In the genomic region with DNA sequence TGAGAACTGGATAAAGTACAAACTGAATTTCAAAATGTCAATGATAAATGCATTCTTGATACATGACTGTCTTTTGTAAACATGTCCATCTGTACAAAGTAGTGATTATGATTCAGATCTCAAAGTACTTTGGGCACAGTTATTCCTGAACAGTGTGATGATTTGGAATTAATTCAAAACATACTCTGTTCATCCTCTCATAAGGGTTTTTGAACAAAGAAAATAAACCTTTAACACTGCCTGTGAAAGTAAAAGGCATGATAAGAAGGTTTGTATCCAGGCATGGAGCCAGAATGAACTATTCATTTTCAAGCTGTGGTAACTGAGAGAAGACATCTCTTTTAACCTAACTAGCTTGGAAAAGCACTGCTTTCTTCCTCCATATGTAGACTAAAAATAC, we compare ENCODE assay signal across 12 cellular contexts. TPM values are rescaled to one million over a fixed set of nuclear protein-coding genes. Genes with fewer than 3 reads are reported as not detected.
DNase-seq lines count a peak whose midpoint lies in the region; ATAC-seq and TF ChIP-seq lines count a peak whose summit lies in the region.
"Had no signal": no experiment of that assay in that cellular context is flagged by ENCODE, and none has a peak within 500 bp of the region (broad histone marks: within the 10 kb centered on the region; RNA-seq: fewer than 3 reads in every experiment).

No MANE protein-coding gene starts in this region.

- BruUV-seq in MCF 10A (replicated peaks; lab: Mats Ljungman, UMichigan) = no TSS peak

- no peaks in the 10 kb centered on the region for H3K36me3 Mint-ChIP-seq in MCF 10A (ENCODE audit: insufficient read depth, unreplicated experiment)
- H3K36me3 Mint-ChIP-seq in type B pancreatic cell = no peaks in the 10 kb centered on the region
- H3K36me3 Mint-ChIP-seq in immature natural killer cell = no peaks in the 10 kb centered on the region

- H3K27ac Mint-ChIP-seq in MCF 10A (ENCODE audit: low read depth, unreplicated experiment) = no peak overlapping the region
- no peak overlapping the region for H3K27ac Mint-ChIP-seq in type B pancreatic cell
- H3K27ac Mint-ChIP-seq in immature natural killer cell = no peak overlapping the region
- H3K27ac Mint-ChIP-seq: activated naive CD4-positive, alpha-beta T cell treated with anti-CD3 and anti-CD28 coated beads for 36 hours had no signal

- peak; percentile 56 for DNase-seq in MCF 10A (ENCODE audit: unreplicated experiment)
- DNase-seq in breast epithelium (ENCODE audit: low spot score in 2 of 2) = no peak
- DNase-seq in cardiac fibroblast (ENCODE audit: low read depth in 2 of 2) = peak; percentile 71
- no peak for DNase-seq in lung (ENCODE audit: low spot score)
- DNase-seq in type B pancreatic cell (ENCODE audit: extremely low spot score, unreplicated experiment) = no peak
- DNase-seq in NCI-H1694 (lab: John Stamatoyannopoulos, UW) = no peak
- DNase-seq in immature natural killer cell = no peak
- DNase-seq in GM10266 (ENCODE audit: extremely low spot score) = no peak
- DNase-seq: activated naive CD4-positive, alpha-beta T cell treated with anti-CD3 and anti-CD28 coated beads for 36 hours; trophoblast cell had no signal

- H3K9me3 Mint-ChIP-seq in MCF 10A (ENCODE audit: unreplicated experiment) = no peaks in the 10 kb centered on the region
- no peaks in the 10 kb centered on the region for H3K9me3 Mint-ChIP-seq in type B pancreatic cell
- no peaks in the 10 kb centered on the region for H3K9me3 Mint-ChIP-seq in immature natural killer cell
- H3K9me3 Mint-ChIP-seq: activated naive CD4-positive, alpha-beta T cell treated with anti-CD3 and anti-CD28 coated beads for 36 hours had no signal

- no peak overlapping the region for H3K4me3 ChIP-seq in breast epithelium
- H3K4me3 ChIP-seq in cardiac fibroblast (replicated peaks in 1 of 2; ENCODE audit: low read depth in 2 of 2, low read length in 2 of 2) = peak overlapping the region in 1 of 2 donors; percentile 7
- H3K4me3 ChIP-seq in lung = no peak overlapping the region

- H3K4me1 ChIP-seq in breast epithelium = no peaks in the 10 kb centered on the region
- H3K4me1 ChIP-seq in lung (ENCODE audit: control insufficient read depth in 2 of 2, insufficient read depth in 2 of 2, low read length in 2 of 2) = no peaks in the 10 kb centered on the region

- H3K36me3 ChIP-seq in breast epithelium = no peaks in the 10 kb centered on the region
- H3K36me3 ChIP-seq in lung (ENCODE audit: control insufficient read depth in 2 of 2, insufficient read depth in 2 of 2, low read length in 2 of 2) = no peaks in the 10 kb centered on the region
- H3K36me3 ChIP-seq: heart right ventricle had no signal

- no peak for TF ChIP-seq POLR2A in breast epithelium (IDR thresholded peaks at IDR 0.05)

- H3K27ac ChIP-seq in breast epithelium = no peak overlapping the region
- H3K27ac ChIP-seq in lung (ENCODE audit: low read depth in 1 of 2, low read length in 1 of 2) = no peak overlapping the region

- ATAC-seq in lung (ENCODE audit: insufficient read depth, low FRiP score) = peak; percentile 47
- ATAC-seq: sciatic nerve had no signal

- H3K27me3 ChIP-seq in breast epithelium (peaks cover 0 to 26% of the 10 kb centered on the region in 2 donors), lung (ENCODE audit: control insufficient read depth, insufficient read depth) (no peaks in the 10 kb centered on the region)

- TF ChIP-seq CTCF in MCF 10A (IDR thresholded peaks at IDR 0.05; ENCODE audit: unreplicated experiment) = no peak
- no peak for TF ChIP-seq CTCF in breast epithelium (IDR thresholded peaks at IDR 0.05)
- TF ChIP-seq CTCF in cardiac fibroblast (IDR thresholded peaks at IDR 0.05; ENCODE audit: low read depth, low read length) = no peak
- TF ChIP-seq CTCF in lung (IDR thresholded peaks at IDR 0.05; ENCODE audit: control extremely low read depth, extremely low read depth) = no peak
- no peak for TF ChIP-seq CTCF in type B pancreatic cell (conservative IDR thresholded peaks at IDR 0.05)
- no peak for TF ChIP-seq CTCF in GM10266 (IDR thresholded peaks at IDR 0.05; ENCODE audit: control insufficient read depth, insufficient read depth, low read depth, missing control alignments)

- POLR2A ChIA-PET in MCF 10A (lab: Yijun Ruan, JAX) = interaction anchor here (0.9 kb wide), 1 partner anchor 174 kb away, joined by 3 read pairs; no protein-coding TSS in a partner anchor

- intact Hi-C loops in MCF 10A (cut with micrococcal nuclease) = loop anchor here (1.0 kb wide), 2 partner anchors 56 to 148 kb away; no protein-coding TSS in a partner anchor
- intact Hi-C loops in breast epithelium (cut with DNase I; ENCODE audit: low total_unique reads) = no loop called here

- H3K4me1 Mint-ChIP-seq in MCF 10A (ENCODE audit: insufficient read depth, unreplicated experiment) (peaks cover 10% of the 10 kb centered on the region), type B pancreatic cell (ENCODE audit: unreplicated experiment) (peaks cover 15% of the 10 kb centered on the region), immature natural killer cell (no peaks in the 10 kb centered on the region)

- peak overlapping the region; percentile 78 for H3K4me3 Mint-ChIP-seq in MCF 10A (ENCODE audit: unreplicated experiment)
- peak overlapping the region; percentile 88 for H3K4me3 Mint-ChIP-seq in type B pancreatic cell
- no peak overlapping the region for H3K4me3 Mint-ChIP-seq in immature natural killer cell
- H3K4me3 Mint-ChIP-seq: activated naive CD4-positive, alpha-beta T cell treated with anti-CD3 and anti-CD28 coated beads for 36 hours had no signal

- no peaks in the 10 kb centered on the region for H3K9me3 ChIP-seq in breast epithelium
- no peaks in the 10 kb centered on the region for H3K9me3 ChIP-seq in lung (ENCODE audit: control insufficient read depth in 2 of 2, insufficient read depth in 1 of 2, low read length in 1 of 2)
- H3K9me3 ChIP-seq: heart right ventricle had no signal

- H3K27me3 Mint-ChIP-seq in MCF 10A (ENCODE audit: insufficient read depth, unreplicated experiment) (peaks cover 8% of the 10 kb centered on the region), type B pancreatic cell (peaks cover 23% of the 10 kb centered on the region), immature natural killer cell (ENCODE audit: low read depth in 3 of 3) (peaks cover 0 to 3% (median 2%) of the 10 kb centered on the region in 3 donors)

- CTCF ChIA-PET in MCF 10A (lab: Yijun Ruan, JAX) = no interaction called here

RNA-seq across cellular contexts. Expression of gene KLHL4, which starts 0.9 kb away (rescaled TPM):
- total RNA-seq in MCF 10A (2022) = 8.7 and 9.8 TPM in 2 replicates
- total RNA-seq in breast epithelium = 1 to 10 TPM in 2 of 3 donors, under 1 TPM in 1; 0.66 to 2.1 (median 1.2) TPM
- total RNA-seq in lung = 1 to 10 TPM; 2.9 to 4.7 TPM
- under 1 TPM; 0.10 to 0.24 TPM for polyA plus RNA-seq in lung
- total RNA-seq in type B pancreatic cell (ENCODE audit: low replicate concordance) = 4.5 and 11.1 TPM in 2 replicates
- polyA plus RNA-seq in immature natural killer cell = under 1 TPM in 1 of 3 donors, not detected in 2; 0.51 TPM
- total RNA-seq: activated naive CD4-positive, alpha-beta T cell treated with anti-CD3 and anti-CD28 coated beads for 36 hours had no signal

Comparison
In these comparisons a context has a peak if more than half of its experiments do, and no peak if none do; other contexts are left out.
1. DNase-seq: peak in MCF 10A (single experiment) and cardiac fibroblast (2 of 2); none in breast epithelium (0 of 2), lung (single experiment), type B pancreatic cell (single experiment), NCI-H1694 (single experiment), immature natural killer cell (0 of 3) and GM10266 (single experiment).
2. H3K4me3 Mint-ChIP-seq: peak in MCF 10A (single experiment) and type B pancreatic cell (single experiment); none in immature natural killer cell (0 of 5).